8 cellular contexts compared by ENCODE assay signal in genomic region chr13:97257800-97258799, GRCh38. TPM values are rescaled to one million over a fixed set of nuclear protein-coding genes. Genes with fewer than 3 reads are reported as not detected.
DNase-seq lines count a peak whose midpoint lies in the region; ATAC-seq and TF ChIP-seq lines count a peak whose summit lies in the region.

No MANE protein-coding gene starts in this region.

- in situ Hi-C loops in gastrocnemius medialis (cut with MboI; ENCODE audit: low sequenced_read_pairs in 4 of 4), result no loop called here

- H3K27me3 ChIP-seq in gastrocnemius medialis, result no peaks in the 10 kb centered on the region

- no peaks in the 10 kb centered on the region for H3K9me3 ChIP-seq in gastrocnemius medialis

- ATAC-seq in GM19468 (IDR thresholded peaks at IDR 0.05; ENCODE audit: extremely low read depth, unreplicated experiment), result peak; percentile 81
- ATAC-seq in HG03442 (IDR thresholded peaks at IDR 0.05; ENCODE audit: unreplicated experiment), result peak; percentile 82
- peak; percentile 37 to 57 for ATAC-seq in gastrocnemius medialis

- H3K4me3 ChIP-seq in gastrocnemius medialis, result no peak overlapping the region

- intact Hi-C loops in gastrocnemius medialis (cut with DNase I; ENCODE audit: low total_unique reads), result loop anchor here (10.0 kb wide), 1 partner anchor 177 kb away; the partner anchor contains the start of gene RAP2A

- no peaks in the 10 kb centered on the region for H3K36me3 ChIP-seq in gastrocnemius medialis

- peaks cover 94 to 97% of the 10 kb centered on the region in 2 donors for H3K4me1 ChIP-seq in gastrocnemius medialis

- no peak for TF ChIP-seq POLR2A in gastrocnemius medialis (IDR thresholded peaks at IDR 0.05)

- DNase-seq in ELF-1 (ENCODE audit: low read depth, low spot score) (peak; percentile 47), glomerular visceral epithelial cell (ENCODE audit: extremely low spot score) (peak; percentile 66), gastrocnemius medialis (peak; percentile 48 to 79), ecto neural progenitor cell (ENCODE audit: low spot score) (no peak), Kasumi-1 (lab: John Stamatoyannopoulos, UW) (no peak)
- peak; percentile 33 to 37 for DNase-seq in activated T-cell treated with anti-CD3 and anti-CD28 coated beads, Interleukin-2, amount 50 U/mL, for 48 hours

- no peak for TF ChIP-seq CTCF in gastrocnemius medialis (IDR thresholded peaks at IDR 0.05 in 4 of 5, conservative IDR thresholded peaks at IDR 0.05 in 1 of 5)

- H3K27ac ChIP-seq in gastrocnemius medialis, result peak overlapping the region; percentile 72 to 87 (median 76)

RNA-seq across cellular contexts. Expression of gene MBNL2, which starts 36.0 kb away (rescaled TPM):
- total RNA-seq in gastrocnemius medialis, result 10 to 100 TPM; 47.9 to 92.0 (median 71.3) TPM

Comparison
In these comparisons a context has a peak if more than half of its experiments do, and no peak if none do; other contexts are left out.
1. DNase-seq: peak in ELF-1 (single experiment), activated T-cell treated with anti-CD3 and anti-CD28 coated beads, Interleukin-2, amount 50 U/mL, for 48 hours (2 of 2), glomerular visceral epithelial cell (single experiment) and gastrocnemius medialis (2 of 2); none in ecto neural progenitor cell (single experiment) and Kasumi-1 (0 of 2).
2. Peak in every context shown above with its lines, with median percentiles within 50 percentile points of each other: ATAC-seq.